In the genomic region with DNA sequence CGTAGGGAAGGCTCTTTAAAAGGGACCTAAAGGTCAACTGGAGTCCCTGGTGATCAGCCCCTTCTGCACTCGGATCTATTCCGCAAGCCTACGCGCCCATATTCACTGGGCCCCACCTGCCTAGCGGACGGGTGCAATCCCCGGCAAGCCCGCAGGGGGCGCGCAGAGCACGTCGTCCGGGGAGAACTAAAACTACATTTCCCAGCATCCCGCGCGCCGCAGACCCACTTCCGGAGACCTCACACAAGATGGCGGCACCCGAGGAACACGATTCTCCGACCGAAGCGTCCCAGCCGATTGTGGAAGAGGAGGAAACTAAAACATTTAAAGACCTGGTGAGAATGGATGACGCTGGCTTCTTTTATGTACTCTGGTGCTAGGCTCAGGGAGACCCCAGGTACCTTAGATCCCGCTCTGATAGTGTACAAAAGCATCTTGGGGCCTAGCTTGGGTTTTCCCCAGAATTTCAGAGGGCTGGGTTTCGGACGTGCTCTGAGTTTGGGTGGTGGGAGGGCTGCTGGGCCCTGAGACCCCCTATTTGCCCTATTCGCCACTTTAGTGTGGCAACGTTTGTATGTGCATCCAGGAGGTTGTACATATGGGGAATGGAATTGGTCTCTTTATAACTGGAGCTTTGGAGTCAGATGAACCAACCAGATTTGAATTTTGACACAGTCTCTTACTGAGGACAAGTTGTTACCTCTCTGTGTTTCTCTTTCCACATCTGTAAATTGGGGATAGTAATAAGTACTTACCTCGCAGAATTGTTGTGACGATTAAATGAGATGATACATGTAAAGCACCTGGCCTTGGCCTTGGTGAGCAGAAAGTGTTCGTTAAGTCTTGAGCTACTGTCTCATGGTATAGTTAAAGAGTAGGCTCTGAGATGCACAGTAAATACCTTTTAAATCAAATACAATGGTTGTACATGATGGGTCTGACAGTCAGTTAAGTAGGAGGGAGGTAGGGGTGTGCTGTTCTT, we compare ENCODE assay signal across 8 cellular contexts. TPM values are rescaled to one million over a fixed set of nuclear protein-coding genes. Genes with fewer than 3 reads are reported as not detected.
DNase-seq lines count a peak whose midpoint lies in the region; ATAC-seq and TF ChIP-seq lines count a peak whose summit lies in the region.

A gene (plus strand): TSS at position 227 of the 982 bp plus-strand sequence. CDS start 22 bp downstream, at position 249.

- H3K36me3 Mint-ChIP-seq in T-helper 2 cell treated with Interferon-gamma antibody and Interleukin-4, amounts not matched to agents 5 μg/mL and 100 μg/mL, for 36 hours (ENCODE audit: low read depth) = peaks cover 32% of the 10 kb centered on the region

- peak; percentile 79 for ATAC-seq in HG02870 (IDR thresholded peaks at IDR 0.05; ENCODE audit: unreplicated experiment)

- no peaks in the 10 kb centered on the region for H3K9me3 ChIP-seq in ascending aorta

- DNase-seq in GM13977 (ENCODE audit: low spot score) (peak; percentile 85), NCI-H187 treated with DMSO at 0.1 percent for 48 hours (lab: John Stamatoyannopoulos, UW) (peak; percentile 69), ascending aorta (ENCODE audit: low spot score in 2 of 2) (peak; percentile 79 to 98), hepatic stellate cell (ENCODE audit: low spot score) (peak; percentile 83), renal cortical epithelial cell (ENCODE audit: low read depth) (peak; percentile 81), 8988T (no peak)
- DNase-seq in T-helper 2 cell treated with Interferon-gamma antibody and Interleukin-4, amounts not matched to agents 5 μg/mL and 100 μg/mL, for 36 hours (ENCODE audit: low spot score) = peak; percentile 95

- peaks cover 48% of the 10 kb centered on the region for H3K4me1 Mint-ChIP-seq in T-helper 2 cell treated with Interferon-gamma antibody and Interleukin-4, amounts not matched to agents 5 μg/mL and 100 μg/mL, for 36 hours (ENCODE audit: low read depth)

- H3K36me3 ChIP-seq in ascending aorta = no peaks in the 10 kb centered on the region

- intact Hi-C loops in ascending aorta (cut with DNase I) = loop anchor here (1.0 to 10.0 kb wide), 2 partner anchors 25 to 291 kb away; a partner anchor contains a TSS

- H3K27me3 ChIP-seq in ascending aorta = no peaks in the 10 kb centered on the region

- peak within 1 kb of the TSS; percentile 95 for H3K27ac Mint-ChIP-seq in T-helper 2 cell treated with Interferon-gamma antibody and Interleukin-4, amounts not matched to agents 5 μg/mL and 100 μg/mL, for 36 hours

- peak within 1 kb of the TSS; percentile 76 to 90 for H3K4me3 ChIP-seq in ascending aorta

- peak; percentile 96 for TF ChIP-seq CTCF in GM13977 (IDR thresholded peaks at IDR 0.05; ENCODE audit: extremely low read depth, insufficient read depth, missing control alignments)
- peak; percentile 95 to 98 (median 97) for TF ChIP-seq CTCF in ascending aorta (IDR thresholded peaks at IDR 0.05)

- H3K9me3 Mint-ChIP-seq in T-helper 2 cell treated with Interferon-gamma antibody and Interleukin-4, amounts not matched to agents 5 μg/mL and 100 μg/mL, for 36 hours = no peaks in the 10 kb centered on the region

- H3K27me3 Mint-ChIP-seq in T-helper 2 cell treated with Interferon-gamma antibody and Interleukin-4, amounts not matched to agents 5 μg/mL and 100 μg/mL, for 36 hours (ENCODE audit: low read depth) = no peaks in the 10 kb centered on the region

- peak within 1 kb of the TSS; percentile 92 for H3K4me3 Mint-ChIP-seq in T-helper 2 cell treated with Interferon-gamma antibody and Interleukin-4, amounts not matched to agents 5 μg/mL and 100 μg/mL, for 36 hours

- in situ Hi-C loops in GM13977 (cut with MboI; ENCODE audit: low pct_unique_long_range_greater_than_20kb, low sequenced_read_pairs, unreplicated experiment) = no loop called here

- peaks cover 5 to 10% of the 10 kb centered on the region in 2 donors for H3K4me1 ChIP-seq in ascending aorta

- H3K27ac ChIP-seq in ascending aorta = peak within 1 kb of the TSS; percentile 59 to 61

RNA-seq across cellular contexts. Expression of the gene that starts here (rescaled TPM):
- total RNA-seq in ascending aorta = 36.4 TPM
- 102 and 135 TPM in 2 replicates for total RNA-seq in renal cortical epithelial cell
